In genomic region chr7:88314092-88314491, GRCh38 we compare ENCODE assay signal across 1 cellular context.
TF ChIP-seq lines count a peak whose summit lies in the region.

No MANE protein-coding gene starts in this region.

TF ChIP-seq in HepG2, 621 proteins besides CTCF, POLR2A, EP300 and RAD21:
- no peak for TF ChIP-seq BCL3 (CRISPR knock-in tag; IDR thresholded peaks at IDR 0.05)
- TF ChIP-seq SIX4 (CRISPR knock-in tag; IDR thresholded peaks at IDR 0.05) = no peak
- TF ChIP-seq ATRX (CRISPR knock-in tag; IDR thresholded peaks at IDR 0.05; ENCODE audit: borderline replicate concordance) = no peak
